Comparison of ENCODE assay signal across 10 cellular contexts in genomic region chr5:176996780-176997179, GRCh38. TPM values are rescaled to one million over a fixed set of nuclear protein-coding genes. Genes with fewer than 3 reads are reported as not detected.
DNase-seq lines count a peak whose midpoint lies in the region; ATAC-seq and TF ChIP-seq lines count a peak whose summit lies in the region.
"Had no signal": no experiment of that assay in that cellular context is flagged by ENCODE, and none has a peak within 500 bp of the region (broad histone marks: within the 10 kb centered on the region; RNA-seq: fewer than 3 reads in every experiment).

No MANE protein-coding gene starts in this region.

- POLR2A ChIA-PET in activated CD8-positive, alpha-beta T cell treated with anti-CD3 and anti-CD28 coated beads for 36 hours (lab: Charles Lee) = interaction anchor here (0.8 to 2.0 kb wide), 2 partner anchors 9 to 25 kb away, joined by 3 to 11 read pairs; partner anchors contain the start of genes UIMC1 and ZNF346
- POLR2A ChIA-PET in activated CD8-positive, alpha-beta T cell treated with anti-CD3 and anti-CD28 coated beads, Interleukin-2, amount 10 ng/mL, durations not matched to agents 7 days and 5 days (lab: Charles Lee) = interaction anchor here (1.4 kb wide), 1 partner anchor 9 kb away, joined by 7 read pairs; the partner anchor contains the start of gene UIMC1

- peaks cover 3% of the 10 kb centered on the region; the same call in 1 of the 2 replicates for H3F3A ChIP-seq in OCI-LY1 (ENCODE audit: insufficient read depth, low read length)

- H2AFZ ChIP-seq in OCI-LY1 (ENCODE audit: low read length) = no peak overlapping the region

- no peaks in the 10 kb centered on the region for H4K20me1 ChIP-seq in OCI-LY1 (ENCODE audit: insufficient read depth, low read length)

- no peak overlapping the region for H3K4me3 Mint-ChIP-seq in activated CD8-positive, alpha-beta T cell treated with anti-CD3 and anti-CD28 coated beads for 36 hours
- H3K4me3 Mint-ChIP-seq in activated CD8-positive, alpha-beta T cell treated with anti-CD3 and anti-CD28 coated beads, Interleukin-2, amount 10 ng/mL, durations not matched to agents 7 days and 5 days = no peak overlapping the region
- H3K4me3 Mint-ChIP-seq in chondrocyte (ENCODE audit: unreplicated experiment) = no peak overlapping the region
- no peak overlapping the region for H3K4me3 Mint-ChIP-seq in stimulated activated effector memory CD8-positive, alpha-beta T cell treated with anti-CD3 and anti-CD28 coated beads, Interleukin-12 subunit alpha, Interleukin-12 subunit beta, amount 100 ng/mL, for 72 hours

- H3K79me2 ChIP-seq in OCI-LY1 (ENCODE audit: insufficient read depth, low read length) = peaks cover 97% of the 10 kb centered on the region

- H3K36me3 ChIP-seq in OCI-LY1 (ENCODE audit: insufficient read depth, low read length) = peaks cover 22% of the 10 kb centered on the region
- H3K36me3 ChIP-seq: lower lobe of right lung had no signal

- peaks cover 36% of the 10 kb centered on the region for H3K4me1 Mint-ChIP-seq in activated CD8-positive, alpha-beta T cell treated with anti-CD3 and anti-CD28 coated beads for 36 hours (ENCODE audit: low read depth)
- peaks cover 26% of the 10 kb centered on the region for H3K4me1 Mint-ChIP-seq in activated CD8-positive, alpha-beta T cell treated with anti-CD3 and anti-CD28 coated beads, Interleukin-2, amount 10 ng/mL, durations not matched to agents 7 days and 5 days (ENCODE audit: low read depth)
- H3K4me1 Mint-ChIP-seq in chondrocyte (ENCODE audit: low read depth) = peaks cover 28% of the 10 kb centered on the region
- peaks cover 48% of the 10 kb centered on the region for H3K4me1 Mint-ChIP-seq in stimulated activated effector memory CD8-positive, alpha-beta T cell treated with anti-CD3 and anti-CD28 coated beads, Interleukin-12 subunit alpha, Interleukin-12 subunit beta, amount 100 ng/mL, for 72 hours

- peaks cover 8% of the 10 kb centered on the region for H3K9me3 Mint-ChIP-seq in activated CD8-positive, alpha-beta T cell treated with anti-CD3 and anti-CD28 coated beads for 36 hours
- H3K9me3 Mint-ChIP-seq in activated CD8-positive, alpha-beta T cell treated with anti-CD3 and anti-CD28 coated beads, Interleukin-2, amount 10 ng/mL, durations not matched to agents 7 days and 5 days (ENCODE audit: insufficient read depth) = peaks cover 5% of the 10 kb centered on the region
- peaks cover 4% of the 10 kb centered on the region for H3K9me3 Mint-ChIP-seq in chondrocyte (ENCODE audit: low read depth)
- H3K9me3 Mint-ChIP-seq in stimulated activated effector memory CD8-positive, alpha-beta T cell treated with anti-CD3 and anti-CD28 coated beads, Interleukin-12 subunit alpha, Interleukin-12 subunit beta, amount 100 ng/mL, for 72 hours = no peaks in the 10 kb centered on the region

- no peaks in the 10 kb centered on the region for H3K9me3 ChIP-seq in OCI-LY1 (ENCODE audit: low read length)

- peak overlapping the region; percentile 41; the same call in 1 of the 2 replicates for H3K4me2 ChIP-seq in OCI-LY1 (ENCODE audit: low read length)

- H3K9me2 ChIP-seq in OCI-LY1 (ENCODE audit: low read depth, low read length) = no peaks in the 10 kb centered on the region

- peaks cover 32% of the 10 kb centered on the region for H3K36me3 Mint-ChIP-seq in activated CD8-positive, alpha-beta T cell treated with anti-CD3 and anti-CD28 coated beads for 36 hours (ENCODE audit: low read depth)
- H3K36me3 Mint-ChIP-seq in activated CD8-positive, alpha-beta T cell treated with anti-CD3 and anti-CD28 coated beads, Interleukin-2, amount 10 ng/mL, durations not matched to agents 7 days and 5 days (ENCODE audit: low read depth) = peaks cover 44% of the 10 kb centered on the region
- H3K36me3 Mint-ChIP-seq in chondrocyte (ENCODE audit: low read depth) = no peaks in the 10 kb centered on the region
- peaks cover 30% of the 10 kb centered on the region for H3K36me3 Mint-ChIP-seq in stimulated activated effector memory CD8-positive, alpha-beta T cell treated with anti-CD3 and anti-CD28 coated beads, Interleukin-12 subunit alpha, Interleukin-12 subunit beta, amount 100 ng/mL, for 72 hours

- no peak for DNase-seq in activated CD8-positive, alpha-beta T cell treated with anti-CD3 and anti-CD28 coated beads for 36 hours
- no peak for DNase-seq in activated CD8-positive, alpha-beta T cell treated with anti-CD3 and anti-CD28 coated beads, Interleukin-2, amount 10 ng/mL, durations not matched to agents 7 days and 5 days
- no peak for DNase-seq in chondrocyte (ENCODE audit: low spot score)
- DNase-seq in stimulated activated effector memory CD8-positive, alpha-beta T cell treated with anti-CD3 and anti-CD28 coated beads, Interleukin-12 subunit alpha, Interleukin-12 subunit beta, amount 100 ng/mL, for 72 hours (ENCODE audit: low spot score in 2 of 2) = no peak
- no peak for DNase-seq in AML-193 (lab: John Stamatoyannopoulos, UW)
- DNase-seq: lower lobe of right lung, SIG-M5 had no signal

- ATAC-seq in activated CD8-positive, alpha-beta T cell treated with anti-CD3 and anti-CD28 coated beads for 36 hours = no peak
- no peak for ATAC-seq in activated CD8-positive, alpha-beta T cell treated with anti-CD3 and anti-CD28 coated beads, Interleukin-2, amount 10 ng/mL, durations not matched to agents 7 days and 5 days
- no peak for ATAC-seq in stimulated activated effector memory CD8-positive, alpha-beta T cell treated with anti-CD3 and anti-CD28 coated beads, Interleukin-12 subunit alpha, Interleukin-12 subunit beta, amount 100 ng/mL, for 72 hours
- ATAC-seq in GM18868 (IDR thresholded peaks at IDR 0.05; ENCODE audit: unreplicated experiment) = no peak
- no peak for ATAC-seq in GM18909 (IDR thresholded peaks at IDR 0.05; ENCODE audit: poor library complexity, unreplicated experiment)
- ATAC-seq: lower lobe of right lung had no signal

- H3K9ac ChIP-seq in OCI-LY1 (ENCODE audit: low read length) = no peak overlapping the region; the same call in 1 of the 2 replicates

- CTCF ChIA-PET in activated CD8-positive, alpha-beta T cell treated with anti-CD3 and anti-CD28 coated beads for 36 hours (lab: Charles Lee) = interaction anchor here (0.9 to 1.1 kb wide), 2 partner anchors 9 to 336 kb away, joined by 3 to 4 read pairs; no protein-coding TSS in a partner anchor
- CTCF ChIA-PET in activated CD8-positive, alpha-beta T cell treated with anti-CD3 and anti-CD28 coated beads, Interleukin-2, amount 10 ng/mL, durations not matched to agents 7 days and 5 days (lab: Charles Lee) = interaction anchor here (1.3 kb wide), 1 partner anchor 9 kb away, joined by 4 read pairs; no protein-coding TSS in a partner anchor

- H3K27ac Mint-ChIP-seq in activated CD8-positive, alpha-beta T cell treated with anti-CD3 and anti-CD28 coated beads for 36 hours = peak overlapping the region; percentile 21
- no peak overlapping the region for H3K27ac Mint-ChIP-seq in activated CD8-positive, alpha-beta T cell treated with anti-CD3 and anti-CD28 coated beads, Interleukin-2, amount 10 ng/mL, durations not matched to agents 7 days and 5 days
- peak overlapping the region; percentile 71 for H3K27ac Mint-ChIP-seq in chondrocyte (ENCODE audit: unreplicated experiment)
- H3K27ac Mint-ChIP-seq in stimulated activated effector memory CD8-positive, alpha-beta T cell treated with anti-CD3 and anti-CD28 coated beads, Interleukin-12 subunit alpha, Interleukin-12 subunit beta, amount 100 ng/mL, for 72 hours = peak overlapping the region; percentile 76

- peak overlapping the region; percentile 91 for H3K27ac ChIP-seq in OCI-LY1 (ENCODE audit: low read depth, low read length, poor library complexity, severe bottlenecking)
- H3K27ac ChIP-seq: lower lobe of right lung had no signal

- H3K4me1 ChIP-seq in OCI-LY1 (ENCODE audit: insufficient read depth, low read length, severe bottlenecking) = peaks cover 51% of the 10 kb centered on the region

- H3K27me3 ChIP-seq in OCI-LY1 (ENCODE audit: insufficient read depth, low read length) = no peaks in the 10 kb centered on the region

- H3K27me3 Mint-ChIP-seq in activated CD8-positive, alpha-beta T cell treated with anti-CD3 and anti-CD28 coated beads for 36 hours = no peaks in the 10 kb centered on the region
- H3K27me3 Mint-ChIP-seq in activated CD8-positive, alpha-beta T cell treated with anti-CD3 and anti-CD28 coated beads, Interleukin-2, amount 10 ng/mL, durations not matched to agents 7 days and 5 days (ENCODE audit: low read depth) = no peaks in the 10 kb centered on the region
- H3K27me3 Mint-ChIP-seq in chondrocyte (ENCODE audit: low read depth) = no peaks in the 10 kb centered on the region

- no peak for TF ChIP-seq CTCF in activated CD8-positive, alpha-beta T cell treated with anti-CD3 and anti-CD28 coated beads for 36 hours (IDR thresholded peaks at IDR 0.05)
- TF ChIP-seq CTCF in OCI-LY1 (IDR thresholded peaks at IDR 0.05; ENCODE audit: low read length) = no peak
- TF ChIP-seq CTCF in chondrocyte (IDR thresholded peaks at IDR 0.05) = no peak

- intact Hi-C loops in activated CD8-positive, alpha-beta T cell treated with anti-CD3 and anti-CD28 coated beads for 36 hours (cut with micrococcal nuclease) = no loop called here

- H3K4me3 ChIP-seq in OCI-LY1 (ENCODE audit: low read depth, low read length, poor library complexity, severe bottlenecking) = no peak overlapping the region
- H3K4me3 ChIP-seq: lower lobe of right lung had no signal

RNA-seq across cellular contexts. Expression of gene UIMC1, which starts 9.8 kb away (rescaled TPM):
- 10 to 100 TPM; 54.1 to 57.0 TPM for total RNA-seq in activated CD8-positive, alpha-beta T cell treated with anti-CD3 and anti-CD28 coated beads for 36 hours
- total RNA-seq in activated CD8-positive, alpha-beta T cell treated with anti-CD3 and anti-CD28 coated beads, Interleukin-2, amount 10 ng/mL, durations not matched to agents 7 days and 5 days = 10 to 100 TPM; 49.4 to 53.0 TPM
- 31.5 to 34.2 TPM (median 34.2 TPM) in 3 replicates for total RNA-seq in chondrocyte

RNA-seq across cellular contexts. Expression of gene ZNF346, which starts 25.7 kb away (rescaled TPM):
- total RNA-seq in activated CD8-positive, alpha-beta T cell treated with anti-CD3 and anti-CD28 coated beads for 36 hours = 10 to 100 TPM; 15.0 to 17.0 TPM
- 10 to 100 TPM; 25.1 to 29.8 TPM for total RNA-seq in activated CD8-positive, alpha-beta T cell treated with anti-CD3 and anti-CD28 coated beads, Interleukin-2, amount 10 ng/mL, durations not matched to agents 7 days and 5 days
- total RNA-seq in chondrocyte = 15.1 to 24.1 TPM (median 16.4 TPM) in 3 replicates
